12 cellular contexts compared by ENCODE assay signal in genomic region chr18:8426401-8426800, GRCh38.
DNase-seq lines count a peak whose midpoint lies in the region; ATAC-seq, FAIRE-seq and TF ChIP-seq lines count a peak whose summit lies in the region.
"Had no signal": no experiment of that assay in that cellular context is flagged by ENCODE, and none has a peak within 500 bp of the region (broad histone marks: within the 10 kb centered on the region; RNA-seq: fewer than 3 reads in every experiment).

No MANE protein-coding gene starts in this region.

- TF ChIP-seq POLR2A in vagina (IDR thresholded peaks at IDR 0.05) (no peak), GM12891 (IDR thresholded peaks at IDR 0.05; ENCODE audit: low read depth, low read length) (no peak)

- H2AFZ ChIP-seq in OCI-LY7 (ENCODE audit: low read length), result no peak overlapping the region

- CTCF ChIA-PET in OCI-LY7 (lab: Charles Lee; ENCODE audit: unreplicated experiment), result no interaction called here

- no peaks in the 10 kb centered on the region for H3K79me2 ChIP-seq in OCI-LY7 (ENCODE audit: insufficient read depth, low read depth, low read length)

- ATAC-seq in right cardiac atrium, result no peak
- no peak for ATAC-seq in GM21526 (IDR thresholded peaks at IDR 0.05; ENCODE audit: low FRiP score, unreplicated experiment)
- ATAC-seq in stimulated activated naive B cell treated with anti-CD40 and anti-IgM and Interleukin-4, amounts not matched to agents 10 μg/mL and 1 μg/mL and 100 μg/mL, for 72 hours (replicated peaks), result no peak
- ATAC-seq: gastroesophageal sphincter, T-cell had no signal

- H3K4me1 Mint-ChIP-seq in stimulated activated naive B cell treated with anti-CD40 and anti-IgM and Interleukin-4, amounts not matched to agents 10 μg/mL and 1 μg/mL and 100 μg/mL, for 72 hours, result no peaks in the 10 kb centered on the region
- H3K4me1 Mint-ChIP-seq: activated naive CD4-positive, alpha-beta T cell treated with anti-CD3 and anti-CD28 coated beads, Interleukin-2, amount 10 ng/mL, durations not matched to agents 7 days and 5 days; T-cell had no signal

- no peaks in the 10 kb centered on the region for H3K9me2 ChIP-seq in OCI-LY7 (ENCODE audit: insufficient read depth, low read length)

- FAIRE-seq in GM12891 (lab: Jason Lieb, UNC), result no peak

- H3K27me3 ChIP-seq in cardiac muscle cell (no peaks in the 10 kb centered on the region), right cardiac atrium (ENCODE audit: control insufficient read depth, insufficient read depth) (no peaks in the 10 kb centered on the region), vagina (no peaks in the 10 kb centered on the region)
- H3K27me3 ChIP-seq: gastroesophageal sphincter had no signal

- POLR2A ChIA-PET in OCI-LY7 (lab: Charles Lee), result no interaction called here

- H3K9me3 ChIP-seq in cardiac muscle cell (ENCODE audit: low read depth), result no peaks in the 10 kb centered on the region
- no peaks in the 10 kb centered on the region for H3K9me3 ChIP-seq in right cardiac atrium (ENCODE audit: control insufficient read depth, low read length)
- H3K9me3 ChIP-seq in OCI-LY7 (ENCODE audit: low read length), result no peaks in the 10 kb centered on the region
- H3K9me3 ChIP-seq in vagina, result no peaks in the 10 kb centered on the region
- H3K9me3 ChIP-seq: gastroesophageal sphincter had no signal

- no peaks in the 10 kb centered on the region for H3K36me3 Mint-ChIP-seq in stimulated activated naive B cell treated with anti-CD40 and anti-IgM and Interleukin-4, amounts not matched to agents 10 μg/mL and 1 μg/mL and 100 μg/mL, for 72 hours
- H3K36me3 Mint-ChIP-seq: activated naive CD4-positive, alpha-beta T cell treated with anti-CD3 and anti-CD28 coated beads, Interleukin-2, amount 10 ng/mL, durations not matched to agents 7 days and 5 days; T-cell had no signal

- no peaks in the 10 kb centered on the region for H4K20me1 ChIP-seq in OCI-LY7 (ENCODE audit: insufficient read depth, low read length)

- H3K4me3 ChIP-seq in cardiac muscle cell (no peak overlapping the region), right cardiac atrium (ENCODE audit: low read length) (no peak overlapping the region), OCI-LY7 (ENCODE audit: low read depth, low read length, poor library complexity, severe bottlenecking) (no peak overlapping the region), fibroblast of villous mesenchyme (ENCODE audit: low read depth, low read length) (no peak overlapping the region), vagina (no peak overlapping the region)
- H3K4me3 ChIP-seq: gastroesophageal sphincter had no signal

- H3K27ac Mint-ChIP-seq in stimulated activated naive B cell treated with anti-CD40 and anti-IgM and Interleukin-4, amounts not matched to agents 10 μg/mL and 1 μg/mL and 100 μg/mL, for 72 hours, result no peak overlapping the region
- H3K27ac Mint-ChIP-seq: activated naive CD4-positive, alpha-beta T cell treated with anti-CD3 and anti-CD28 coated beads, Interleukin-2, amount 10 ng/mL, durations not matched to agents 7 days and 5 days; T-cell had no signal

- intact Hi-C loops in right cardiac atrium (cut with DNase I), result no loop called here
- intact Hi-C loops in OCI-LY7 (cut with micrococcal nuclease; ENCODE audit: unreplicated experiment), result no loop called here
- intact Hi-C loops in vagina (cut with DNase I), result no loop called here

- H3K4me3 Mint-ChIP-seq in stimulated activated naive B cell treated with anti-CD40 and anti-IgM and Interleukin-4, amounts not matched to agents 10 μg/mL and 1 μg/mL and 100 μg/mL, for 72 hours, result no peak overlapping the region
- H3K4me3 Mint-ChIP-seq: activated naive CD4-positive, alpha-beta T cell treated with anti-CD3 and anti-CD28 coated beads, Interleukin-2, amount 10 ng/mL, durations not matched to agents 7 days and 5 days; T-cell had no signal

- peaks cover 2 to 4% of the 10 kb centered on the region in 2 donors for H3K9me3 Mint-ChIP-seq in stimulated activated naive B cell treated with anti-CD40 and anti-IgM and Interleukin-4, amounts not matched to agents 10 μg/mL and 1 μg/mL and 100 μg/mL, for 72 hours
- H3K9me3 Mint-ChIP-seq: activated naive CD4-positive, alpha-beta T cell treated with anti-CD3 and anti-CD28 coated beads, Interleukin-2, amount 10 ng/mL, durations not matched to agents 7 days and 5 days had no signal

- WGBS in right cardiac atrium, result 85% methylated on average over 13 of the region's 13 CpGs

- no peaks in the 10 kb centered on the region for H3K4me1 ChIP-seq in cardiac muscle cell (ENCODE audit: low read depth)
- no peaks in the 10 kb centered on the region for H3K4me1 ChIP-seq in right cardiac atrium (ENCODE audit: control insufficient read depth, insufficient read depth, low read length)
- no peaks in the 10 kb centered on the region for H3K4me1 ChIP-seq in OCI-LY7 (ENCODE audit: insufficient read depth, low read length, poor library complexity, severe bottlenecking)
- no peaks in the 10 kb centered on the region for H3K4me1 ChIP-seq in vagina
- H3K4me1 ChIP-seq: gastroesophageal sphincter had no signal

- no peaks in the 10 kb centered on the region for H3K27me3 Mint-ChIP-seq in stimulated activated naive B cell treated with anti-CD40 and anti-IgM and Interleukin-4, amounts not matched to agents 10 μg/mL and 1 μg/mL and 100 μg/mL, for 72 hours
- H3K27me3 Mint-ChIP-seq: activated naive CD4-positive, alpha-beta T cell treated with anti-CD3 and anti-CD28 coated beads, Interleukin-2, amount 10 ng/mL, durations not matched to agents 7 days and 5 days; T-cell had no signal

- DNase-seq in cardiac muscle cell (ENCODE audit: low read depth in 1 of 2, low spot score in 1 of 2) (peak in 1 of 2 donors; percentile 10), right cardiac atrium (no peak), OCI-LY7 (ENCODE audit: low spot score) (peak; percentile 12), fibroblast of villous mesenchyme (ENCODE audit: low read depth) (no peak), vagina (ENCODE audit: extremely low spot score in 2 of 2) (peak; percentile 49 to 55), GM12891 (ENCODE audit: insufficient read length, low spot score) (no peak)
- no peak for DNase-seq in stimulated activated naive B cell treated with anti-CD40 and anti-IgM and Interleukin-4, amounts not matched to agents 10 μg/mL and 1 μg/mL and 100 μg/mL, for 72 hours
- DNase-seq: activated naive CD4-positive, alpha-beta T cell treated with anti-CD3 and anti-CD28 coated beads, Interleukin-2, amount 10 ng/mL, durations not matched to agents 7 days and 5 days; NCI-H1694 treated with DMSO at 0.1 percent for 48 hours; T-cell had no signal

- no TSS peak for BruUV-seq in OCI-LY7 (replicated peaks; lab: Mats Ljungman, UMichigan)

- H3K27ac ChIP-seq in cardiac muscle cell, result no peak overlapping the region
- no peak overlapping the region for H3K27ac ChIP-seq in right cardiac atrium (ENCODE audit: low read length)
- H3K27ac ChIP-seq in OCI-LY7 (ENCODE audit: low read depth, low read length, poor library complexity, severe bottlenecking), result no peak overlapping the region
- no peak overlapping the region for H3K27ac ChIP-seq in vagina
- H3K27ac ChIP-seq: gastroesophageal sphincter had no signal

- no peaks in the 10 kb centered on the region for H3K36me3 ChIP-seq in cardiac muscle cell
- no peaks in the 10 kb centered on the region for H3K36me3 ChIP-seq in OCI-LY7 (ENCODE audit: insufficient read depth, low read length)
- no peaks in the 10 kb centered on the region for H3K36me3 ChIP-seq in vagina
- H3K36me3 ChIP-seq: gastroesophageal sphincter had no signal

- TF ChIP-seq CTCF in cardiac muscle cell (IDR thresholded peaks at IDR 0.05; ENCODE audit: low read depth, low read length) (peak; percentile 32), OCI-LY7 (conservative IDR thresholded peaks at IDR 0.05; ENCODE audit: low read length) (peak; percentile 71), fibroblast of villous mesenchyme (IDR thresholded peaks at IDR 0.05; ENCODE audit: insufficient read depth, low read depth, low read length) (peak; percentile 14), vagina (IDR thresholded peaks at IDR 0.05) (no peak)

- no peak overlapping the region for H3K4me2 ChIP-seq in OCI-LY7 (ENCODE audit: low read length)

TF ChIP-seq in GM12891, 5 proteins besides CTCF, POLR2A, EP300 and RAD21:
- no peak for TF ChIP-seq SPI1 (IDR thresholded peaks at IDR 0.05; ENCODE audit: low read depth, low read length)
- TF ChIP-seq PAX5 (IDR thresholded peaks at IDR 0.05; ENCODE audit: insufficient read depth, low read length, severe bottlenecking), result no peak
- TF ChIP-seq POLR2AphosphoS5 (IDR thresholded peaks at IDR 0.05; ENCODE audit: low read depth, low read length), result no peak
- no peak for TF ChIP-seq POU2F2 (IDR thresholded peaks at IDR 0.05; ENCODE audit: low read depth, low read length)
- TF ChIP-seq TAF1 (IDR thresholded peaks at IDR 0.05; ENCODE audit: low read depth, low read length), result no peak

Comparison
In these comparisons a context has a peak if more than half of its experiments do, and no peak if none do; other contexts are left out.
1. DNase-seq: peak in OCI-LY7 (single experiment) and vagina (2 of 2); none in right cardiac atrium (0 of 3), fibroblast of villous mesenchyme (single experiment), stimulated activated naive B cell treated with anti-CD40 and anti-IgM and Interleukin-4, amounts not matched to agents 10 μg/mL and 1 μg/mL and 100 μg/mL, for 72 hours (single experiment) and GM12891 (single experiment).
2. CTCF ChIP-seq: peak in cardiac muscle cell (single experiment), OCI-LY7 (single experiment) and fibroblast of villous mesenchyme (single experiment); none in vagina (0 of 3).